ENCODE assay signal across 8 cellular contexts in the genomic region with DNA sequence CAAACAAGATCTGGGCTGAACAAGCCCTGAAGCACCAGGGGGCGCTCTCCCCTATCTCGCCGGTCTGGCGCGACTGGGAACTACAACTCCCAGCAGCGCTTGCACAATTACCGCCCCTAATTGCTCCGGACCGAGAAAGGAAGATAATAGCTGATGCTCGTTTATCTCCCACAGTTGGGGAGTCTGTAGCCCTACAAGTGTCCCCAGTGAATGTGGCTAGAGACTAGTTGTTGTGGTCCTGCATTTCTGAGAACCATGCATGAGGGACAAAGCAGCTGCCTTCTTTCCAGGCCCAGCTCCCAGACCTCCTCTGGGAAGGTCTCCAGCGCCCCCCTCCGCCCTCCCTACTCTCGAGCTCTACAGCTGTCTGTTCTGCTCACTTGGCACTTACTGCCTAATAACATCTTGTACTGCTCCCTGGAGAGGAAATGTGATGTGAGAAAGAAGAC. TPM values are rescaled to one million over a fixed set of nuclear protein-coding genes. Genes with fewer than 3 reads are reported as not detected.
A peak's percentile ranks its signal among the peaks of the same experiment; 100 is the strongest.
DNase-seq lines count a peak whose midpoint lies in the region; ATAC-seq and TF ChIP-seq lines count a peak whose summit lies in the region.

No MANE protein-coding gene starts in this region.

- H3K4me1 Mint-ChIP-seq in chondrocyte (ENCODE audit: low read depth) = peaks cover 6% of the 10 kb centered on the region

- no peaks in the 10 kb centered on the region for H3K27me3 ChIP-seq in layer of hippocampus (ENCODE audit: control insufficient read depth, insufficient read depth, low read length)

- H3K4me3 Mint-ChIP-seq in chondrocyte (ENCODE audit: unreplicated experiment) = peak overlapping the region; percentile 79

- TF ChIP-seq CTCF in chondrocyte (IDR thresholded peaks at IDR 0.05) = peak; percentile 98

- DNase-seq in NCI-H524 (lab: John Stamatoyannopoulos, UW) (peak; percentile 87), chondrocyte (ENCODE audit: low spot score) (peak; percentile 93)
- peak; percentile 90 to 95 for DNase-seq in activated CD4-positive, alpha-beta T cell treated with anti-CD3 and anti-CD28 coated beads for 24 hours (ENCODE audit: low read depth in 2 of 2)
- peak; percentile 78 to 87 for DNase-seq in stimulated activated CD4-positive, alpha-beta T cell treated with anti-CD3 and anti-CD28 coated beads, Interleukin-1b, Interleukin-23, amount 100 ng/mL, for 1 hour (ENCODE audit: low read depth in 2 of 2)

- H3K27me3 Mint-ChIP-seq in chondrocyte (ENCODE audit: low read depth) = peaks cover 29% of the 10 kb centered on the region

- peak overlapping the region; percentile 96 for H3K27ac ChIP-seq in layer of hippocampus (ENCODE audit: low read depth, low read length)

- no peaks in the 10 kb centered on the region for H3K9me3 Mint-ChIP-seq in chondrocyte (ENCODE audit: low read depth)

- H3K27ac Mint-ChIP-seq in chondrocyte (ENCODE audit: unreplicated experiment) = peak overlapping the region; percentile 81

- no peaks in the 10 kb centered on the region for H3K36me3 Mint-ChIP-seq in chondrocyte (ENCODE audit: low read depth)

- ATAC-seq in GM18498 (IDR thresholded peaks at IDR 0.05; ENCODE audit: unreplicated experiment) (peak; percentile 82), HG03280 (IDR thresholded peaks at IDR 0.05; ENCODE audit: unreplicated experiment) (peak; percentile 75), GM18873 (IDR thresholded peaks at IDR 0.05; ENCODE audit: low FRiP score, unreplicated experiment) (no peak)

RNA-seq across cellular contexts. Expression of a gene that starts 34.4 kb away (rescaled TPM):
- total RNA-seq in chondrocyte = 1.1 to 3.0 TPM (median 1.8 TPM) in 3 replicates

RNA-seq across cellular contexts. Expression of a gene that starts 55.4 kb away (rescaled TPM):
- total RNA-seq in chondrocyte = 4.7 to 11.4 TPM (median 10.1 TPM) in 3 replicates
